8 cellular contexts compared by ENCODE assay signal in the genomic region with DNA sequence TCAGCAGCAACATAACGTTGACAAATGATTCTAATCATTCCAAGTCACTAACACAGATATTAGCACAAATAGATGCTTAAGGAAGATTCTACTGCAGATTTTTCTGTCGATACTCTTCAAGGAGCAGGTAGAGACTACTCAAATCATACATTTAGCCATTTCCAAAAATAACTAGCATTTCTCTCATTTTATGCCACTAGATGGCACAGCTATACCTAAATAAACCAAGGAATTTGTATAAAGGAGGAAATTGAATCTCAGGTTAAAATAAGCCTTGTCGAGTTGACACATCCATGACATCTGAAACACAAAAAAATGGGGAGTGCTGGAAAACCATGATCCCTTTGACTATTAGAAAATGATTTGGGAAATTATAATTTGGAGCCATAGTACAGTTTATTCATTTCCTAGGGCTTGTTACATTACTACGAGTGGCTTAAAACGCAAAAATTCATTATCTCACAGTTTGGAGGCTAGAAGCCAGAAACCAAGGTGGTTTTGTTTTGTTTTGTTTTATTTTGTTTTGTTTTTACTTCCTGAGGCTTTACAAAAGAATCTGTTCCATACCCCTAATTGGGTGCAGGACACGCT. TPM values are rescaled to one million over a fixed set of nuclear protein-coding genes. Genes with fewer than 3 reads are reported as not detected.
DNase-seq lines count a peak whose midpoint lies in the region; ATAC-seq and TF ChIP-seq lines count a peak whose summit lies in the region.

No MANE protein-coding gene starts in this region.

- TF ChIP-seq CTCF in C4-2B (conservative IDR thresholded peaks at IDR 0.05) (peak; percentile 89), HEK293 (tag by site-specific recombination; IDR thresholded peaks at IDR 0.05) (0 out of 2 replicates have a peak, but pooled peaks have one; percentile 8), nephron progenitor cell (IDR thresholded peaks at IDR 0.05) (peak; percentile 47)

- no peak overlapping the region for H3K4me3 ChIP-seq in HEK293 (ENCODE audit: low read depth, low read length)

- CTCF ChIA-PET in HEK293 (lab: Yijun Ruan, JAX) = interaction anchor here (0.6 to 4.1 kb wide), 5 partner anchors 11 to 358 kb away, joined by 3 to 50 read pairs (median 3); no protein-coding TSS in a partner anchor

- DNase-seq in NCI-H82 (lab: John Stamatoyannopoulos, UW) = peak; percentile 54
- peak; percentile 2 to 18 for DNase-seq in dermis microvascular lymphatic vessel endothelial cell (ENCODE audit: low read depth in 2 of 2)
- DNase-seq in nephron progenitor cell = no peak
- DNase-seq in stimulated activated naive CD8-positive, alpha-beta T cell treated with anti-CD3 and anti-CD28 coated beads, Interleukin-15, Interleukin-2, amounts not matched to agents 100 U/mL and 50 U/mL, for 24 hours = no peak
- DNase-seq in T-helper 2 cell treated with Interferon-gamma antibody and Interleukin-4, amounts not matched to agents 5 μg/mL and 100 μg/mL, for 36 hours (ENCODE audit: low spot score) = no peak

- H3K4me1 ChIP-seq in HEK293 (ENCODE audit: control insufficient read depth, insufficient read depth, low read length) = no peaks in the 10 kb centered on the region

- H3K9me3 Mint-ChIP-seq in nephron progenitor cell = no peaks in the 10 kb centered on the region
- no peaks in the 10 kb centered on the region for H3K9me3 Mint-ChIP-seq in T-helper 2 cell treated with Interferon-gamma antibody and Interleukin-4, amounts not matched to agents 5 μg/mL and 100 μg/mL, for 36 hours

- H3K27me3 Mint-ChIP-seq in nephron progenitor cell (ENCODE audit: low read depth, poor library complexity) = no peaks in the 10 kb centered on the region
- H3K27me3 Mint-ChIP-seq in T-helper 2 cell treated with Interferon-gamma antibody and Interleukin-4, amounts not matched to agents 5 μg/mL and 100 μg/mL, for 36 hours (ENCODE audit: low read depth) = peaks cover 4% of the 10 kb centered on the region

- H3K4me3 Mint-ChIP-seq in nephron progenitor cell = no peak overlapping the region
- no peak overlapping the region for H3K4me3 Mint-ChIP-seq in T-helper 2 cell treated with Interferon-gamma antibody and Interleukin-4, amounts not matched to agents 5 μg/mL and 100 μg/mL, for 36 hours

- H3K27ac ChIP-seq in C4-2B (no peak overlapping the region), HEK293 (ENCODE audit: extremely low read depth, low read depth, low read length) (no peak overlapping the region)

- no peaks in the 10 kb centered on the region for H3K4me1 Mint-ChIP-seq in nephron progenitor cell
- no peaks in the 10 kb centered on the region for H3K4me1 Mint-ChIP-seq in T-helper 2 cell treated with Interferon-gamma antibody and Interleukin-4, amounts not matched to agents 5 μg/mL and 100 μg/mL, for 36 hours (ENCODE audit: low read depth)

- no peaks in the 10 kb centered on the region for H3K9me3 ChIP-seq in HEK293 (ENCODE audit: control insufficient read depth, insufficient read depth, low read depth, low read length)

- no peaks in the 10 kb centered on the region for H3K36me3 Mint-ChIP-seq in nephron progenitor cell (ENCODE audit: low read depth)
- no peaks in the 10 kb centered on the region for H3K36me3 Mint-ChIP-seq in T-helper 2 cell treated with Interferon-gamma antibody and Interleukin-4, amounts not matched to agents 5 μg/mL and 100 μg/mL, for 36 hours (ENCODE audit: low read depth)

- no peak for ATAC-seq in GM19455 (IDR thresholded peaks at IDR 0.05; ENCODE audit: unreplicated experiment)
- ATAC-seq in stimulated activated naive CD8-positive, alpha-beta T cell treated with anti-CD3 and anti-CD28 coated beads, Interleukin-15, Interleukin-2, amounts not matched to agents 100 U/mL and 50 U/mL, for 24 hours = no peak

- H3K36me3 ChIP-seq in HEK293 (ENCODE audit: control insufficient read depth in 2 of 2, insufficient read depth in 1 of 2, low read length in 2 of 2) = no peaks in the 10 kb centered on the region

- POLR2A ChIA-PET in HEK293 (lab: Yijun Ruan, JAX) = no interaction called here

- no peak overlapping the region for H3K27ac Mint-ChIP-seq in nephron progenitor cell
- no peak overlapping the region for H3K27ac Mint-ChIP-seq in T-helper 2 cell treated with Interferon-gamma antibody and Interleukin-4, amounts not matched to agents 5 μg/mL and 100 μg/mL, for 36 hours

TF ChIP-seq in HEK293, 187 proteins besides CTCF, POLR2A, EP300 and RAD21:
- TF ChIP-seq HOXD13 (CRISPR knock-in tag; IDR thresholded peaks at IDR 0.05; ENCODE audit: borderline replicate concordance) (no peak), ZNF175 (tag by site-specific recombination; IDR thresholded peaks at IDR 0.05) (no peak), ZNF138 (tag by site-specific recombination; IDR thresholded peaks at IDR 0.05; ENCODE audit: borderline replicate concordance) (no peak), ZNF350 (tag by site-specific recombination; IDR thresholded peaks at IDR 0.05) (no peak), ZNF664 (tag by site-specific recombination; IDR thresholded peaks at IDR 0.05) (no peak), ZNF830 (tag by site-specific recombination; IDR thresholded peaks at IDR 0.05; ENCODE audit: low read depth) (no peak), ZNF654 (tag by site-specific recombination; IDR thresholded peaks at IDR 0.05; ENCODE audit: low read depth) (peak; percentile 73)
- TF ChIP-seq, protein P1, sequence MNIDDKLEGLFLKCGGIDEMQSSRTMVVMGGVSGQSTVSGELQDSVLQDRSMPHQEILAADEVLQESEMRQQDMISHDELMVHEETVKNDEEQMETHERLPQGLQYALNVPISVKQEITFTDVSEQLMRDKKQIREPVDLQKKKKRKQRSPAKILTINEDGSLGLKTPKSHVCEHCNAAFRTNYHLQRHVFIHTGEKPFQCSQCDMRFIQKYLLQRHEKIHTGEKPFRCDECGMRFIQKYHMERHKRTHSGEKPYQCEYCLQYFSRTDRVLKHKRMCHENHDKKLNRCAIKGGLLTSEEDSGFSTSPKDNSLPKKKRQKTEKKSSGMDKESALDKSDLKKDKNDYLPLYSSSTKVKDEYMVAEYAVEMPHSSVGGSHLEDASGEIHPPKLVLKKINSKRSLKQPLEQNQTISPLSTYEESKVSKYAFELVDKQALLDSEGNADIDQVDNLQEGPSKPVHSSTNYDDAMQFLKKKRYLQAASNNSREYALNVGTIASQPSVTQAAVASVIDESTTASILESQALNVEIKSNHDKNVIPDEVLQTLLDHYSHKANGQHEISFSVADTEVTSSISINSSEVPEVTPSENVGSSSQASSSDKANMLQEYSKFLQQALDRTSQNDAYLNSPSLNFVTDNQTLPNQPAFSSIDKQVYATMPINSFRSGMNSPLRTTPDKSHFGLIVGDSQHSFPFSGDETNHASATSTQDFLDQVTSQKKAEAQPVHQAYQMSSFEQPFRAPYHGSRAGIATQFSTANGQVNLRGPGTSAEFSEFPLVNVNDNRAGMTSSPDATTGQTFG (tag by site-specific recombination; IDR thresholded peaks at IDR 0.05; ENCODE audit: borderline replicate concordance) = no peak

RNA-seq across cellular contexts. Expression of a gene that starts 59.5 kb away (rescaled TPM):
- not detected in 2 replicates for total RNA-seq in dermis microvascular lymphatic vessel endothelial cell

Comparison
In these comparisons a context has a peak if more than half of its experiments do, and no peak if none do; other contexts are left out.
1. CTCF ChIP-seq: peak in every context shown above with its lines; median percentile 89 in C4-2B; 47 in nephron progenitor cell; 8 in HEK293.
2. DNase-seq: peak in NCI-H82 (single experiment) and dermis microvascular lymphatic vessel endothelial cell (2 of 2); none in nephron progenitor cell (single experiment), stimulated activated naive CD8-positive, alpha-beta T cell treated with anti-CD3 and anti-CD28 coated beads, Interleukin-15, Interleukin-2, amounts not matched to agents 100 U/mL and 50 U/mL, for 24 hours (single experiment) and T-helper 2 cell treated with Interferon-gamma antibody and Interleukin-4, amounts not matched to agents 5 μg/mL and 100 μg/mL, for 36 hours (single experiment).